ENCODE assay signal across 16 cellular contexts in the genomic region with DNA sequence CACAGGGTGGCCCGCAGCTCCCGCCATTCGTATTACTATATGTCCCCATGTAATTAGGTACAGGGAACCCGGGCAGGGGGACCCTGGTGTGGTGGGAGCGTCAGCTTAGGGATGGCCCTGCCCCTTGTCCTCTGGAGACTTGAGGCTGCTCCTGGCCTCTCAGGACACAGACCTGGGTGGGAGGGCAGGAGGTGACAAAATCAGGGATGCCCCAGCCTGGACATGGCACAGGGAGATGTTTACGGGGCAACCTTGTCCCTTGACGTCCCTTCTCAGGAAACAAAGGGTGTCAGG.
"Had no signal": no experiment of that assay in that cellular context is flagged by ENCODE, and none has a peak within 500 bp of the region (broad histone marks: within the 10 kb centered on the region; RNA-seq: fewer than 3 reads in every experiment).

No MANE protein-coding gene starts in this region.

- H3K9me3 ChIP-seq: colonic mucosa, left lung, tibial artery, uterus had no signal

- H3K4me3 ChIP-seq: colonic mucosa, left lung, neural progenitor cell, tibial artery, uterus had no signal

- H3K36me3 ChIP-seq: colonic mucosa, left lung, neural progenitor cell, tibial artery, uterus had no signal

- H3K27me3 ChIP-seq: colonic mucosa, neural progenitor cell, uterus had no signal

- H3K4me2 ChIP-seq: neural progenitor cell had no signal

- H2AFZ ChIP-seq: neural progenitor cell had no signal

- DNase-seq: activated naive CD4-positive, alpha-beta T cell treated with Interleukin-2 at 50 U/mL for 16 hours; activated naive CD8-positive, alpha-beta T cell treated with anti-CD3 and anti-CD28 coated beads for 36 hours; activated T-cell treated with anti-CD3 and anti-CD28 coated beads, Interleukin-2, amount 50 U/mL, for 1 hour; colonic mucosa; immature natural killer cell; kidney glomerular epithelial cell; left lung; mammary epithelial cell; naive thymus-derived CD8-positive, alpha-beta T cell; stimulated activated CD4-positive, alpha-beta T cell treated with anti-CD3 and anti-CD28 coated beads, Interleukin-12 subunit alpha, Interleukin-12 subunit beta, amount 100 ng/mL, for 4 hours; stimulated activated CD4-positive, alpha-beta T cell treated with anti-CD3 and anti-CD28 coated beads, Interleukin-4, amount 100 ng/mL, for 4 hours; stimulated activated naive CD8-positive, alpha-beta T cell treated with anti-CD3 and anti-CD28 coated beads, Interleukin-15, Interleukin-2, amounts not matched to agents 100 U/mL and 50 U/mL, for 24 hours; T-helper 1 cell; tibial artery; uterus had no signal

- H3K4me1 ChIP-seq: colonic mucosa had no signal

- ATAC-seq: left lung; naive thymus-derived CD8-positive, alpha-beta T cell; stimulated activated naive CD8-positive, alpha-beta T cell treated with anti-CD3 and anti-CD28 coated beads, Interleukin-15, Interleukin-2, amounts not matched to agents 100 U/mL and 50 U/mL, for 24 hours had no signal

- H3K9ac ChIP-seq: neural progenitor cell had no signal

- H3K27ac ChIP-seq: colonic mucosa, left lung, neural progenitor cell, tibial artery, uterus had no signal
